In the genomic region with DNA sequence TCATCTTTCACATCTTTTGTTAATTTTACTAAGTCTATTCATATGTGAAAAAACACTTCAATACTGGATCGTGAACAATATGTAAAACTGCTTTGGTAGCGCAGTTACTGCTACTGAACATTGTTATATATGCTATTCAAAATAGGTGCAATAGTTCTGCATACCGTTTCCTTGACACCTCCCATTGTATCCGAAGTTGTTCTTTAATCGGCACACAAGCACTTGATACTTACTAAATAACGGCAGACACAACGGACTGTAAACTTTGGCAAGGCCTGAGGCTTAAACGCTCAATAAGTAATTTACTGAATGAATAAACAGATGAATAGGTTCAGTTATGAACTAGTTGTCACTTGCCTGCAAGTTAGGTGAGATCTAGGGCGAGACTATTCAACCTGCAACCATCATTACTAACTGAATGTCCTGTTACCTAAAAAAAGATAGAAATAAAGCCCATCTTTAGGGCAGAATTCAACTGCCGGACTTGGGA, we compare ENCODE assay signal across 7 cellular contexts. TPM values are rescaled to one million over a fixed set of nuclear protein-coding genes. Genes with fewer than 3 reads are reported as not detected.
A peak's percentile ranks its signal among the peaks of the same experiment; 100 is the strongest.
DNase-seq lines count a peak whose midpoint lies in the region; ATAC-seq and TF ChIP-seq lines count a peak whose summit lies in the region.

No MANE protein-coding gene starts in this region.

- intact Hi-C loops in adrenal gland (cut with DNase I): loop anchor here in 1 of 2 donors (10.0 kb wide), 1 partner anchor 923 kb away; no protein-coding TSS in a partner anchor
- intact Hi-C loops in left lung (cut with DNase I): no loop called here

- DNase-seq in adrenal gland (no peak), left lung (no peak), upper lobe of left lung (no peak), SK-N-DZ (ENCODE audit: low spot score) (no peak), GDM1 (lab: John Stamatoyannopoulos, UW) (no peak)

- TF ChIP-seq CTCF in adrenal gland (IDR thresholded peaks at IDR 0.05) (no peak), left lung (IDR thresholded peaks at IDR 0.05) (no peak), upper lobe of left lung (IDR thresholded peaks at IDR 0.05) (no peak)

- H3K9me3 ChIP-seq in adrenal gland (replicated peaks in 1 of 3) (peaks cover 0 to 7% (median 0%) of the 10 kb centered on the region in 3 donors), left lung (peaks cover 0 to 9% of the 10 kb centered on the region in 2 donors), upper lobe of left lung (peaks cover 0 to 4% (median 0%) of the 10 kb centered on the region in 4 donors)

- TF ChIP-seq POLR2A in adrenal gland (IDR thresholded peaks at IDR 0.05) (no peak), upper lobe of left lung (IDR thresholded peaks at IDR 0.05) (no peak)

- 9 to 10% (median 9%) methylated on average over 10 of the region's 10 CpGs for WGBS in adrenal gland, 4 donors
- WGBS in upper lobe of left lung, 2 donors: 11 to 16% methylated on average over 10 of the region's 10 CpGs

- H3K4me1 ChIP-seq in adrenal gland (replicated peaks in 1 of 2): peaks cover 19 to 46% of the 10 kb centered on the region in 2 donors
- H3K4me1 ChIP-seq in left lung: peaks cover 18 to 38% of the 10 kb centered on the region in 2 donors
- peaks cover 28 to 52% (median 29%) of the 10 kb centered on the region in 4 donors for H3K4me1 ChIP-seq in upper lobe of left lung

- H3K4me3 ChIP-seq in adrenal gland: peak overlapping the region; percentile 18 to 89 (median 58)
- peak overlapping the region; percentile 83 to 88 for H3K4me3 ChIP-seq in left lung
- peak overlapping the region; percentile 73 to 90 (median 84) for H3K4me3 ChIP-seq in upper lobe of left lung

- H3K36me3 ChIP-seq in adrenal gland (replicated peaks in 1 of 2) (peaks cover 0 to 7% of the 10 kb centered on the region in 2 donors), left lung (peaks cover 0 to 35% of the 10 kb centered on the region in 2 donors), upper lobe of left lung (peaks cover 0 to 34% (median 18%) of the 10 kb centered on the region in 4 donors)

- H3K27me3 ChIP-seq in adrenal gland (no peaks in the 10 kb centered on the region), left lung (no peaks in the 10 kb centered on the region), upper lobe of left lung (no peaks in the 10 kb centered on the region)

- peak; percentile 2 for ATAC-seq in GM18909 (IDR thresholded peaks at IDR 0.05; ENCODE audit: poor library complexity, unreplicated experiment)
- peak; percentile 1 for ATAC-seq in HG03066 (IDR thresholded peaks at IDR 0.05; ENCODE audit: low read depth, unreplicated experiment)
- no peak for ATAC-seq in left lung
- no peak for ATAC-seq in upper lobe of left lung (ENCODE audit: low FRiP score in 2 of 2)

- H3K27ac ChIP-seq in adrenal gland: peak overlapping the region; percentile 79 to 97 (median 94)
- peak overlapping the region; percentile 92 to 95 for H3K27ac ChIP-seq in left lung
- peak overlapping the region; percentile 92 for H3K27ac ChIP-seq in upper lobe of left lung

- TF ChIP-seq EP300 in upper lobe of left lung (IDR thresholded peaks at IDR 0.05): no peak

RNA-seq across cellular contexts. Expression of gene ANAPC10, which starts 0.6 kb away (rescaled TPM):
- total RNA-seq in adrenal gland: 10 to 100 TPM; 15.6 to 51.6 (median 19.7) TPM
- polyA plus RNA-seq in adrenal gland: 10 to 100 TPM; 11.8 to 40.3 (median 13.0) TPM
- total RNA-seq in left lung: 10 to 100 TPM; 16.0 to 22.7 TPM
- total RNA-seq in upper lobe of left lung: 10 to 100 TPM in 5 of 6 donors, 1 to 10 TPM in 1; 8.7 to 50.6 (median 27.8) TPM
- 33.9 and 38.9 TPM in 2 replicates for polyA plus RNA-seq in SK-N-DZ (2014; cell fraction: cytosol; rRNA removed)
- polyA plus RNA-seq in SK-N-DZ (2014; cell fraction: nucleus; rRNA removed): 28.0 and 35.9 TPM in 2 replicates

RNA-seq across cellular contexts. Expression of gene ABCE1, which starts 0.7 kb away (rescaled TPM):
- total RNA-seq in adrenal gland (10 to 100 TPM; 29.6 to 66.8 (median 50.6) TPM), left lung (10 to 100 TPM; 35.1 to 65.9 TPM), upper lobe of left lung (10 to 100 TPM; 13.7 to 86.5 (median 39.2) TPM)
- 10 to 100 TPM; 14.9 to 72.5 (median 15.8) TPM for polyA plus RNA-seq in adrenal gland
- polyA plus RNA-seq in SK-N-DZ (2014; cell fraction: cytosol; rRNA removed): 107 and 108 TPM in 2 replicates
- polyA plus RNA-seq in SK-N-DZ (2014; cell fraction: nucleus; rRNA removed): 104 and 113 TPM in 2 replicates

Comparison
In these comparisons a context has a peak if more than half of its experiments do, and no peak if none do; other contexts are left out.
1. ATAC-seq: peak in GM18909 (single experiment) and HG03066 (single experiment); none in left lung (single experiment) and upper lobe of left lung (0 of 2).
2. Peak in every context shown above with its lines, with median percentiles within 50 percentile points of each other: H3K27ac ChIP-seq and H3K4me3 ChIP-seq.